Comparison of ENCODE assay signal across 8 cellular contexts in the genomic region with DNA sequence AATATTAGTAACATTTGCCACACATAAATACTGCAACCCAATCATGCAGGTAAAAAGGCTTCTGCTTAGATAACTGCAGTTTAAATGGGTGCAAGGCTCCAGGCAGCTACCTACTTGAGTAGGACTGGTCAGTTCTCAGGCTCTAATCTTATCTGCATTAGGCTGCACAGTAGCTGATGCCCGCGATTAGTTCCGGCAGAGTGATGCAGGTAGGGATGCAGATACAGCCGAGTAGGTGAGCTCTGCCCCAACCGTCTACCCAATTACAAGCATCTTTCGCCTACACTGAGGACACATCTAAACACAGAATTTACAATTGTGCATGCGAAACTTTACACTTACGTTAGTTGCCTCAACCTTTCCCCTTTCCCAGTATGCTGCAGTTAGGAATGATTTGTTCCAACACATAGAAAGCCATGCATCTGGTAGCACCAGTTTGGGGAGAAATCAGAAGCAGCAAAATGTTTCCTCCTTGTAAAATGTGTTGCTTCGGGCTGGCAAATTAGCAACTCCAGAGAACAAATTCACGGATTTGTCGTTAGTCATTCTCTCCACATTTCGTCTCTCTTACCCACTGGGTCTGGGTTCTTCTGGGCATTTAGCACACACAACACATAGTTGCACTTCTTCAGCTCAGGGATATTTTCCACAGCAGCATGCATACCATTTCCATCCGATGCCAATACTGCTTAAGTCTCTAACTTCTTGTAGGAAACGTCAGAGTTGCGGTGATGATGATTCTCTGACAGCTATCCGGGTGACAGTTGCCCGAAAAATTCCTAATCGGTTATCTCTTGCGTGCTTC. TPM values are rescaled to one million over a fixed set of nuclear protein-coding genes. Genes with fewer than 3 reads are reported as not detected.
DNase-seq lines count a peak whose midpoint lies in the region; ATAC-seq and TF ChIP-seq lines count a peak whose summit lies in the region.

No MANE protein-coding gene starts in this region.

- H3K4me3 Mint-ChIP-seq in CD8-positive, alpha-beta T cell: no peak overlapping the region

- intact Hi-C loops in CD8-positive, alpha-beta T cell (cut with DNase I, micrococcal nuclease): loop anchor here in 1 of 2 experiments (10.0 kb wide), 1 partner anchor 605 kb away; no protein-coding TSS in a partner anchor
- intact Hi-C loops in esophagus squamous epithelium (cut with DNase I): no loop called here

- ATAC-seq in CD8-positive, alpha-beta T cell: peak; percentile 5
- peak; percentile 10 for ATAC-seq in GM21447 (IDR thresholded peaks at IDR 0.05; ENCODE audit: unreplicated experiment)

- H3K4me1 ChIP-seq in CD8-positive, alpha-beta T cell (ENCODE audit: insufficient read depth, low read length): peaks cover 14% of the 10 kb centered on the region
- H3K4me1 ChIP-seq in OCI-LY3 (ENCODE audit: low read length) (peaks cover 16% of the 10 kb centered on the region), esophagus squamous epithelium (peaks cover 0 to 38% (median 0%) of the 10 kb centered on the region in 3 donors), parathyroid adenoma (no peaks in the 10 kb centered on the region)

- no peak for DNase-seq in CD8-positive, alpha-beta T cell
- no peak for DNase-seq in esophagus squamous epithelium (lab: John Stamatoyannopoulos, UW)
- no peak for DNase-seq in NCI-H524 treated with DMSO at 0.1 percent for 48 hours (lab: John Stamatoyannopoulos, UW)
- DNase-seq in NCI-H187 (lab: John Stamatoyannopoulos, UW): no peak
- no peak for DNase-seq in GM19238 (ENCODE audit: insufficient read length, low spot score)

- TF ChIP-seq CTCF in CD8-positive, alpha-beta T cell (IDR thresholded peaks at IDR 0.05): no peak
- TF ChIP-seq CTCF in OCI-LY3 (IDR thresholded peaks at IDR 0.05; ENCODE audit: low read depth, low read length): no peak
- no peak for TF ChIP-seq CTCF in esophagus squamous epithelium (IDR thresholded peaks at IDR 0.05)
- no peak for TF ChIP-seq CTCF in parathyroid adenoma (IDR thresholded peaks at IDR 0.05)

- H3K4me3 ChIP-seq in CD8-positive, alpha-beta T cell (ENCODE audit: low read depth, low read length): peak overlapping the region; percentile 72
- peak overlapping the region; percentile 91 for H3K4me3 ChIP-seq in OCI-LY3 (ENCODE audit: low read length)
- H3K4me3 ChIP-seq in esophagus squamous epithelium: peak overlapping the region; percentile 48 to 76 (median 72)
- H3K4me3 ChIP-seq in parathyroid adenoma (ENCODE audit: low read depth, low read length): peak overlapping the region; percentile 77

- H3K27ac Mint-ChIP-seq in CD8-positive, alpha-beta T cell: no peak overlapping the region

- H3K27me3 Mint-ChIP-seq in CD8-positive, alpha-beta T cell (ENCODE audit: low read depth): peaks cover 13% of the 10 kb centered on the region

- no peak for TF ChIP-seq POLR2A in esophagus squamous epithelium (IDR thresholded peaks at IDR 0.05)

- H3K4me1 Mint-ChIP-seq in CD8-positive, alpha-beta T cell (ENCODE audit: low read depth): peaks cover 9% of the 10 kb centered on the region

- no peaks in the 10 kb centered on the region for H3K9me3 Mint-ChIP-seq in CD8-positive, alpha-beta T cell

- CTCF ChIA-PET in CD8-positive, alpha-beta T cell (lab: Charles Lee): interaction anchor here (1.0 kb wide), 1 partner anchor 12 kb away, joined by 4 read pairs; no protein-coding TSS in a partner anchor

- H4K20me1 ChIP-seq in OCI-LY3 (ENCODE audit: insufficient read depth, low read length): no peaks in the 10 kb centered on the region

- 2% methylated on average over 19 of the region's 19 CpGs for WGBS in esophagus squamous epithelium, 2 donors

- peak overlapping the region; percentile 55 for H3K9ac ChIP-seq in OCI-LY3 (ENCODE audit: low read length)
- H3K9ac ChIP-seq in parathyroid adenoma: no peak overlapping the region

- H2AFZ ChIP-seq in OCI-LY3 (ENCODE audit: low read depth, low read length) (peak overlapping the region; percentile 94), parathyroid adenoma (peak overlapping the region; percentile 84)

- H3K9me3 ChIP-seq in CD8-positive, alpha-beta T cell (ENCODE audit: low read length): no peaks in the 10 kb centered on the region
- H3K9me3 ChIP-seq in OCI-LY3 (ENCODE audit: insufficient read depth, low read length) (no peaks in the 10 kb centered on the region), esophagus squamous epithelium (no peaks in the 10 kb centered on the region), parathyroid adenoma (ENCODE audit: control insufficient read depth, low read length) (no peaks in the 10 kb centered on the region)

- no peaks in the 10 kb centered on the region for H3K36me3 Mint-ChIP-seq in CD8-positive, alpha-beta T cell

- no peak overlapping the region for H3K27ac ChIP-seq in CD8-positive, alpha-beta T cell (ENCODE audit: low read depth, low read length)
- H3K27ac ChIP-seq in OCI-LY3 (ENCODE audit: low read length): no peak overlapping the region
- peak overlapping the region in 3 of 4 donors; percentile 20 to 52 (median 48) for H3K27ac ChIP-seq in esophagus squamous epithelium
- H3K27ac ChIP-seq in parathyroid adenoma: no peak overlapping the region

- POLR2A ChIA-PET in CD8-positive, alpha-beta T cell (lab: Charles Lee): no interaction called here

- H3K27me3 ChIP-seq in CD8-positive, alpha-beta T cell (ENCODE audit: insufficient read depth, low read length): no peaks in the 10 kb centered on the region
- peaks cover 20% of the 10 kb centered on the region for H3K27me3 ChIP-seq in OCI-LY3 (ENCODE audit: low read depth, low read length)
- peaks cover 0 to 70% (median 0%) of the 10 kb centered on the region in 4 donors for H3K27me3 ChIP-seq in esophagus squamous epithelium
- no peaks in the 10 kb centered on the region for H3K27me3 ChIP-seq in parathyroid adenoma (ENCODE audit: control insufficient read depth, insufficient read depth, low read length)

- H3K79me2 ChIP-seq in OCI-LY3 (ENCODE audit: low read length): no peaks in the 10 kb centered on the region
- no peaks in the 10 kb centered on the region for H3K79me2 ChIP-seq in parathyroid adenoma

- H3K4me2 ChIP-seq in OCI-LY3 (ENCODE audit: low read length) (peak overlapping the region; percentile 95), parathyroid adenoma (ENCODE audit: low read length) (peak overlapping the region; percentile 83)

- H3K36me3 ChIP-seq in CD8-positive, alpha-beta T cell (ENCODE audit: insufficient read depth, low read length): no peaks in the 10 kb centered on the region
- H3K36me3 ChIP-seq in OCI-LY3 (replicated peaks; ENCODE audit: low read depth, low read length) (no peaks in the 10 kb centered on the region), esophagus squamous epithelium (no peaks in the 10 kb centered on the region), parathyroid adenoma (ENCODE audit: control insufficient read depth, insufficient read depth, low read length) (no peaks in the 10 kb centered on the region)

RNA-seq across cellular contexts. Expression of a gene that starts 0.5 kb away (rescaled TPM):
- total RNA-seq in CD8-positive, alpha-beta T cell: under 1 TPM; 0.19 to 0.38 TPM
- 1 to 10 TPM in 1 of 4 donors, under 1 TPM in 3; 0.04 to 1.9 (median 0.45) TPM for total RNA-seq in esophagus squamous epithelium

Comparison
In these comparisons a context has a peak if more than half of its experiments do, and no peak if none do; other contexts are left out.
1. H3K27ac ChIP-seq: peak in esophagus squamous epithelium (3 of 4); none in CD8-positive, alpha-beta T cell (single experiment), OCI-LY3 (single experiment) and parathyroid adenoma (single experiment).
2. Peak in every context shown above with its lines, with median percentiles within 50 percentile points of each other: H3K4me3 ChIP-seq.